In the genomic region with DNA sequence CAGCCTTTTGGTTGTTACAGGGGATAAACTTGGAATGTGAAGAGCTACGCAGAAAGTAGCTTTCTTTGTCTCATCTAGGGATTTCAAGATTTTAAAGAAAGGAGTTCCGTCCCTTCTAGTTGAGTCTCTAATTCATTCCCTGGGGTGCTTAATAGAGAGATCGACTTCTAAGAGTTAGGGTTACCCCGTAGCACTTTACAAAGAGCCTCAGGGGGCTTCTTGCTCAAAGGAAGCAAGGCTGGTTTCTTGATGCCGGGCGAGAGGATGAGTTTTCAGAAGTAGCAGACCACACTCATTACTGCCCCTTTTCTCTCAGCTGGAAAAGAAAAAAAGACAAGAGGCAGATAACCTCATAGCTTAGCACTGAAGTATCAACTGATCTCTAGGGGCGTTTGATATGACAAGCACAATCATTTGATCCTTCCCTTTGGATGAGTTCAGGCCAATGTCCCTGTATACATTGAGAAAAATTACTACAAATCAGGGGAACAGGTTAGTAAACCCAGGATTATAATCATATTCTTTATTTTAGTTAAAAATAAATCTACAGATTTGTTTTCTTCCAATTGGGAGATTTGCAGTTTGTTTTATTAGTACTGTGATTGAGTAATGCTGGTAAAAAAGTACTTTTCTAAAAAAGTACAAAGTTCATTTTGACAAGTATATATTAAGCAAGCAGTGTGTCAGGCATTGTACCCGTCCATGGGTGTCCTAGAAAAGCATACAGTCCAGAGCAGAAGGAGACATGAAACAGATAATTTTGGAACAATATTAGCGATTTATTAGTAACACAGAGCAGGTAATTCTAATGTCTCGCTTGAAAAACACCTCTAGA, we compare ENCODE assay signal across 24 cellular contexts. TPM values are rescaled to one million over a fixed set of nuclear protein-coding genes. Genes with fewer than 3 reads are reported as not detected.
DNase-seq lines count a peak whose midpoint lies in the region; ATAC-seq, FAIRE-seq and TF ChIP-seq lines count a peak whose summit lies in the region.
"Had no signal": no experiment of that assay in that cellular context is flagged by ENCODE, and none has a peak within 500 bp of the region (broad histone marks: within the 10 kb centered on the region; RNA-seq: fewer than 3 reads in every experiment).

No MANE protein-coding gene starts in this region.

- H3K9me3 ChIP-seq in SK-N-MC (ENCODE audit: low read depth, low read length) (no peaks in the 10 kb centered on the region), endothelial cell of umbilical vein (replicated peaks; ENCODE audit: control insufficient read depth, insufficient read depth, low read length) (no peaks in the 10 kb centered on the region)
- H3K9me3 ChIP-seq: A549, MG63 had no signal

- TF ChIP-seq CTCF in endothelial cell of umbilical vein (IDR thresholded peaks at IDR 0.05; ENCODE audit: extremely low read depth in 1 of 2, insufficient read depth in 1 of 2, low read depth in 1 of 2, low read length in 2 of 2): no peak

- no CpG with 5 or more reads among the region's 10 CpGs for WGBS in mesendoderm (ENCODE audit: extremely low coverage, insufficient coverage, low lambda C conversion rate)

- no peak overlapping the region for H2BK5ac ChIP-seq in mesendoderm (ENCODE audit: low read length)

- BruUV-seq in endothelial cell of umbilical vein (replicated peaks; lab: Mats Ljungman, UMichigan): no TSS peak

- H4K5ac ChIP-seq in mesendoderm (ENCODE audit: low read length): no peak overlapping the region

- no peak for DNase-seq in SK-N-MC (ENCODE audit: low read depth, low spot score)
- no peak for DNase-seq in endothelial cell of umbilical vein (ENCODE audit: low read depth, low spot score)
- DNase-seq in mesendoderm: peak; percentile 43
- DNase-seq in retina: peak; percentile 30
- DNase-seq in T1000 (lab: John Stamatoyannopoulos, UW): no peak
- no peak for DNase-seq in AG08395 (ENCODE audit: low spot score)
- DNase-seq: C1 segment of cervical spinal cord; CD4-positive, alpha-beta memory T cell; COR-L47; DMS53; KBM-7; MG63; NCI-H1105 treated with DMSO at 0.1 percent for 48 hours; NCI-H146; NCI-H446 treated with DMSO at 0.1 percent for 48 hours; NCI-H526; NCI-H82; SHP77 had no signal

- H3K4me3 ChIP-seq in SK-N-MC (peak overlapping the region; percentile 54), endothelial cell of umbilical vein (replicated peaks in 1 of 3; ENCODE audit: insufficient read depth in 1 of 3, low read depth in 1 of 3, low read length in 3 of 3) (no peak overlapping the region), mesendoderm (ENCODE audit: low read length) (no peak overlapping the region)
- H3K4me3 ChIP-seq: A549, MG63 had no signal

- dilution Hi-C loops in endothelial cell of umbilical vein (cut with MboI; ENCODE audit: extremely low pct_ligation_motif_present, low sequenced_read_pairs): no loop called here

- H2AK5ac ChIP-seq in mesendoderm (ENCODE audit: low read length): no peak overlapping the region

- H3K27ac ChIP-seq in SK-N-MC: peak overlapping the region; percentile 39; the same call in 1 of the 2 replicates
- H3K27ac ChIP-seq in endothelial cell of umbilical vein (ENCODE audit: insufficient read depth, low read depth, low read length): no peak overlapping the region
- H3K27ac ChIP-seq in mesendoderm (ENCODE audit: low read depth, low read length): no peak overlapping the region
- H3K27ac ChIP-seq: A549, RWPE1 had no signal

- no peaks in the 10 kb centered on the region for H4K20me1 ChIP-seq in endothelial cell of umbilical vein (replicated peaks; ENCODE audit: control insufficient read depth, extremely low read depth, insufficient read depth, low read length)

- H3K9ac ChIP-seq in SK-N-MC (ENCODE audit: insufficient read length) (peak overlapping the region; percentile 48), endothelial cell of umbilical vein (replicated peaks; ENCODE audit: extremely low read depth, insufficient read depth, low read length) (no peak overlapping the region), mesendoderm (ENCODE audit: low read length) (no peak overlapping the region)

- no peak overlapping the region for H3K4ac ChIP-seq in mesendoderm (ENCODE audit: low read depth, low read length)

- no peak for ATAC-seq in HG03175 (IDR thresholded peaks at IDR 0.05; ENCODE audit: unreplicated experiment)
- ATAC-seq: A549 had no signal

- H2BK15ac ChIP-seq in mesendoderm (replicated peaks; ENCODE audit: low read depth): no peak overlapping the region

- H3K56ac ChIP-seq in mesendoderm (ENCODE audit: low read length): no peak overlapping the region

- no peaks in the 10 kb centered on the region for H3K27me3 ChIP-seq in endothelial cell of umbilical vein (ENCODE audit: control insufficient read depth in 2 of 2, insufficient read depth in 2 of 2, low read length in 2 of 2)
- H3K27me3 ChIP-seq in mesendoderm (ENCODE audit: insufficient read depth, low read length, poor library complexity): no peaks in the 10 kb centered on the region

- CTCF ChIA-PET in endothelial cell of umbilical vein (lab: Charles Lee): interaction anchor here (0.8 to 2.8 kb wide), 14 partner anchors 10 to 86 kb away, joined by 3 to 24 read pairs (median 6); no protein-coding TSS in a partner anchor

- no peak overlapping the region for H2AFZ ChIP-seq in endothelial cell of umbilical vein (ENCODE audit: low read depth, low read length)

- no peaks in the 10 kb centered on the region for H3K36me3 ChIP-seq in SK-N-MC (ENCODE audit: insufficient read depth, low read length)
- H3K36me3 ChIP-seq in endothelial cell of umbilical vein (ENCODE audit: control insufficient read depth in 2 of 2, extremely low read depth in 1 of 2, insufficient read depth in 2 of 2, low read length in 2 of 2): no peaks in the 10 kb centered on the region
- no peaks in the 10 kb centered on the region for H3K36me3 ChIP-seq in mesendoderm (ENCODE audit: control insufficient read depth, insufficient read depth, low read length)
- H3K36me3 ChIP-seq: MG63 had no signal

- H3K23ac ChIP-seq in mesendoderm (ENCODE audit: low read length): no peak overlapping the region

- H3K79me2 ChIP-seq in endothelial cell of umbilical vein (ENCODE audit: control insufficient read depth, insufficient read depth, low read length): no peaks in the 10 kb centered on the region
- H3K79me2 ChIP-seq in mesendoderm (ENCODE audit: control insufficient read depth, insufficient read depth, low read length): no peaks in the 10 kb centered on the region

- intact Hi-C loops in endothelial cell of umbilical vein (cut with micrococcal nuclease): loop anchor here (1.0 kb wide), 1 partner anchor 11 kb away; no protein-coding TSS in a partner anchor

- H3K4me2 ChIP-seq in endothelial cell of umbilical vein (ENCODE audit: insufficient read depth, low read length) (peak overlapping the region; percentile 18), mesendoderm (ENCODE audit: low read length) (no peak overlapping the region)
- H3K4me2 ChIP-seq: A549 had no signal

- POLR2A ChIA-PET in endothelial cell of umbilical vein (lab: Charles Lee): interaction anchor here (1.6 kb wide), 1 partner anchor 10 kb away, joined by 4 read pairs; no protein-coding TSS in a partner anchor

- H3K18ac ChIP-seq in mesendoderm (ENCODE audit: low read length): no peak overlapping the region

- H3K9me1 ChIP-seq in endothelial cell of umbilical vein (replicated peaks; ENCODE audit: control insufficient read depth, extremely low read depth, insufficient read depth, low read length): no peaks in the 10 kb centered on the region

- H3K79me1 ChIP-seq in mesendoderm (ENCODE audit: low read length): no peaks in the 10 kb centered on the region

- H3K4me1 ChIP-seq in endothelial cell of umbilical vein (ENCODE audit: control insufficient read depth, extremely low read depth, insufficient read depth, low read length) (peaks cover 33% of the 10 kb centered on the region), mesendoderm (ENCODE audit: control insufficient read depth, low read depth, low read length) (no peaks in the 10 kb centered on the region)
- H3K4me1 ChIP-seq: A549 had no signal

- FAIRE-seq in endothelial cell of umbilical vein (lab: Jason Lieb, UNC): no peak
- FAIRE-seq: A549, G401.6, GM12891, H54 had no signal

- H2BK120ac ChIP-seq in mesendoderm (ENCODE audit: low read depth, low read length): no peak overlapping the region

- no peak for TF ChIP-seq POLR2A in endothelial cell of umbilical vein (IDR thresholded peaks at IDR 0.05; ENCODE audit: low read depth, low read length)

- no peak overlapping the region for H4K8ac ChIP-seq in mesendoderm (ENCODE audit: low read depth, low read length)

TF ChIP-seq in endothelial cell of umbilical vein, 7 proteins besides CTCF, POLR2A, EP300 and RAD21 (continues in another document):
- TF ChIP-seq, protein P1, sequence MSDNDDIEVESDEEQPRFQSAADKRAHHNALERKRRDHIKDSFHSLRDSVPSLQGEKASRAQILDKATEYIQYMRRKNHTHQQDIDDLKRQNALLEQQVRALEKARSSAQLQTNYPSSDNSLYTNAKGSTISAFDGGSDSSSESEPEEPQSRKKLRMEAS (IDR thresholded peaks at IDR 0.05; ENCODE audit: insufficient read depth, insufficient read length): no peak
- TF ChIP-seq FOS (IDR thresholded peaks at IDR 0.05; ENCODE audit: borderline replicate concordance, insufficient read depth, low read length): no peak
- no peak for TF ChIP-seq POLR2AphosphoS5 (IDR thresholded peaks at IDR 0.05; ENCODE audit: insufficient read depth, low read depth, low read length)
- no peak for TF ChIP-seq EZH2 (IDR thresholded peaks at IDR 0.05; ENCODE audit: borderline replicate concordance, low read depth, low read length, severe bottlenecking)

RNA-seq across cellular contexts. Expression of a gene that starts 18.7 kb away (rescaled TPM):
- 0.53 and 2.4 TPM in 2 replicates for total RNA-seq in endothelial cell of umbilical vein
- polyA plus RNA-seq in endothelial cell of umbilical vein: 0.80 and 1.6 TPM in 2 replicates
- 1.7 and 1.8 TPM in 2 replicates for polyA plus RNA-seq in endothelial cell of umbilical vein (2011; cell fraction: cytosol; rRNA removed)
- 2.2 and 2.9 TPM in 2 replicates for polyA plus RNA-seq in endothelial cell of umbilical vein (2011; cell fraction: nucleus; rRNA removed)
- polyA plus RNA-seq in endothelial cell of umbilical vein (2012): 24.3 and 30.3 TPM in 2 replicates
- polyA minus RNA-seq in endothelial cell of umbilical vein: 1.4 and 1.6 TPM in 2 replicates
- not detected for polyA minus RNA-seq in endothelial cell of umbilical vein (2011; cell fraction: cytosol; rRNA and poly(A)+ RNA removed)
- polyA minus RNA-seq in endothelial cell of umbilical vein (2011; cell fraction: nucleus; rRNA and poly(A)+ RNA removed): 2.5 and 3.7 TPM in 2 replicates
- 0.10 TPM for polyA plus RNA-seq in mesendoderm (2013, experiment 1 of 2)
- polyA plus RNA-seq in mesendoderm (2013, experiment 2 of 2): 0.06 TPM
- total RNA-seq: CD4-positive, alpha-beta memory T cell had no signal
- polyA plus RNA-seq: CD4-positive, alpha-beta memory T cell had no signal

RNA-seq across cellular contexts. Expression of a gene that starts 44.1 kb away (rescaled TPM):
- total RNA-seq in endothelial cell of umbilical vein: 9.8 and 10.2 TPM in 2 replicates
- 1.5 and 2.6 TPM in 2 replicates for polyA plus RNA-seq in endothelial cell of umbilical vein
- 2.9 and 3.3 TPM in 2 replicates for polyA plus RNA-seq in endothelial cell of umbilical vein (2011; cell fraction: cytosol; rRNA removed)
- 5.3 and 11.3 TPM in 2 replicates for polyA plus RNA-seq in endothelial cell of umbilical vein (2011; cell fraction: nucleus; rRNA removed)
- 7.7 and 16.2 TPM in 2 replicates for polyA plus RNA-seq in endothelial cell of umbilical vein (2012)
- polyA minus RNA-seq in endothelial cell of umbilical vein: 7.5 and 10.9 TPM in 2 replicates
- 4.0 TPM for polyA minus RNA-seq in endothelial cell of umbilical vein (2011; cell fraction: cytosol; rRNA and poly(A)+ RNA removed)
- 10.4 and 13.1 TPM in 2 replicates for polyA minus RNA-seq in endothelial cell of umbilical vein (2011; cell fraction: nucleus; rRNA and poly(A)+ RNA removed)
- 8.3 TPM for polyA plus RNA-seq in mesendoderm (2013, experiment 1 of 2)
- polyA plus RNA-seq in mesendoderm (2013, experiment 2 of 2): 8.2 TPM

Comparison
In these comparisons a context has a peak if more than half of its experiments do, and no peak if none do; other contexts are left out.
1. DNase-seq: peak in mesendoderm (single experiment) and retina (single experiment); none in SK-N-MC (single experiment), endothelial cell of umbilical vein (single experiment), T1000 (single experiment) and AG08395 (single experiment).